Comparison of ENCODE assay signal across 21 cellular contexts in genomic region chr15:66092053-66092976, GRCh38.
"Had no signal": no experiment of that assay in that cellular context is flagged by ENCODE, and none has a peak within 500 bp of the region (broad histone marks: within the 10 kb centered on the region; RNA-seq: fewer than 3 reads in every experiment).

No MANE protein-coding gene starts in this region.

- H3K36me3 ChIP-seq: lower lobe of right lung, spleen had no signal

- H3K9me3 ChIP-seq: lower lobe of right lung, spleen, testis had no signal

- H3K9me3 Mint-ChIP-seq: activated naive CD8-positive, alpha-beta T cell treated with anti-CD3 and anti-CD28 coated beads, Interleukin-2, amount 10 ng/mL, durations not matched to agents 7 days and 5 days; activated T-cell treated with anti-CD3 and anti-CD28 coated beads, Interleukin-2, amount 50 U/mL, for 4 hours; naive B cell had no signal

- ATAC-seq: activated T-cell treated with anti-CD3 and anti-CD28 coated beads, Interleukin-2, amount 50 U/mL, for 4 hours; lower lobe of right lung; T-helper 17 cell had no signal

- H3K36me3 Mint-ChIP-seq: activated naive CD8-positive, alpha-beta T cell treated with anti-CD3 and anti-CD28 coated beads, Interleukin-2, amount 10 ng/mL, durations not matched to agents 7 days and 5 days; naive B cell had no signal

- H3K4me3 Mint-ChIP-seq: activated naive CD8-positive, alpha-beta T cell treated with anti-CD3 and anti-CD28 coated beads, Interleukin-2, amount 10 ng/mL, durations not matched to agents 7 days and 5 days; activated T-cell treated with anti-CD3 and anti-CD28 coated beads, Interleukin-2, amount 50 U/mL, for 4 hours; naive B cell; T-helper 17 cell had no signal

- H3K4me1 ChIP-seq: lower lobe of right lung, spleen had no signal

- H3K4me3 ChIP-seq: lower lobe of right lung, spleen, testis had no signal

- DNase-seq: activated CD4-positive, alpha-beta T cell treated with anti-CD3 and anti-CD28 coated beads for 4 hours; activated CD4-positive, alpha-beta T cell treated with anti-CD3 and anti-CD28 coated beads, Interleukin-2, amount 50 U/mL, for 48 hours; activated CD4-positive, CD25-positive, alpha-beta regulatory T cell; activated CD8-positive, alpha-beta memory T cell treated with anti-CD3 and anti-CD28 coated beads, Interleukin-2, amount 50 U/mL, for 48 hours; activated naive CD4-positive, alpha-beta T cell treated with Interleukin-2 at 50 U/mL for 16 hours; activated naive CD8-positive, alpha-beta T cell treated with anti-CD3 and anti-CD28 coated beads, Interleukin-2, amount 10 ng/mL, durations not matched to agents 7 days and 5 days; activated T-cell treated with anti-CD3 and anti-CD28 coated beads, Interleukin-2, amount 50 U/mL, for 4 hours; amygdala; cerebellar nuclear complex; cortex of kidney; kidney; lower lobe of right lung; mesendoderm; naive B cell; occipital lobe; spleen; stimulated activated CD4-positive, alpha-beta T cell treated with anti-CD3 and anti-CD28 coated beads, Interleukin-4, amount 100 ng/mL, for 1 hour; stimulated activated naive CD4-positive, alpha-beta T cell; T-helper 17 cell; testis had no signal

- H3K4me1 Mint-ChIP-seq: activated naive CD8-positive, alpha-beta T cell treated with anti-CD3 and anti-CD28 coated beads, Interleukin-2, amount 10 ng/mL, durations not matched to agents 7 days and 5 days had no signal

- FAIRE-seq: kidney had no signal

- H3K27me3 ChIP-seq: testis had no signal

- H3K27ac Mint-ChIP-seq: activated naive CD8-positive, alpha-beta T cell treated with anti-CD3 and anti-CD28 coated beads, Interleukin-2, amount 10 ng/mL, durations not matched to agents 7 days and 5 days; naive B cell; T-helper 17 cell had no signal

- H3K27ac ChIP-seq: epithelial cell of prostate, lower lobe of right lung, spleen, testis had no signal
